Comparison of ENCODE assay signal across 20 cellular contexts in genomic region chr13:45554604-45555109, GRCh38.
"Had no signal": no experiment of that assay in that cellular context is flagged by ENCODE, and none has a peak within 500 bp of the region (broad histone marks: within the 10 kb centered on the region; RNA-seq: fewer than 3 reads in every experiment).

No MANE protein-coding gene starts in this region.

- H3K4me3 ChIP-seq: colonic mucosa, gastroesophageal sphincter, heart left ventricle, hepatocyte, left ventricle myocardium inferior, lower lobe of right lung had no signal

- H3K79me2 ChIP-seq: hepatocyte had no signal

- DNase-seq: colonic mucosa; cortex of kidney; effector CD8-positive, alpha-beta T cell; effector memory CD8-positive, alpha-beta T cell; endodermal cell; erythroblast; foreskin keratinocyte; heart left ventricle; hypothalamus; immature natural killer cell; left cardiac atrium; left ventricle myocardium inferior; lower lobe of right lung; mesenchymal stem cell; naive thymus-derived CD4-positive, alpha-beta T cell had no signal

- H3K9me3 ChIP-seq: colonic mucosa, lower lobe of right lung had no signal

- H3K36me3 ChIP-seq: colonic mucosa, gastroesophageal sphincter, heart left ventricle, left ventricle myocardium inferior, lower lobe of right lung had no signal

- ATAC-seq: effector memory CD8-positive, alpha-beta T cell; esophagus mucosa; foreskin keratinocyte; gastroesophageal sphincter; heart left ventricle; left cardiac atrium; left lobe of liver; lower lobe of right lung; naive thymus-derived CD4-positive, alpha-beta T cell had no signal

- H3K27me3 ChIP-seq: colonic mucosa, heart left ventricle, hepatocyte had no signal

- H3K4me2 ChIP-seq: hepatocyte had no signal

- H3K4me1 ChIP-seq: colonic mucosa, foreskin keratinocyte, gastroesophageal sphincter, heart left ventricle, left ventricle myocardium inferior, lower lobe of right lung had no signal

- H2AFZ ChIP-seq: hepatocyte had no signal

- H3K27ac ChIP-seq: colonic mucosa, epithelial cell of prostate, foreskin keratinocyte, gastroesophageal sphincter, heart left ventricle, hepatocyte, left ventricle myocardium inferior, lower lobe of right lung had no signal
